ENCODE assay signal across 9 cellular contexts in genomic region chr10:102604379-102604960, GRCh38. TPM values are rescaled to one million over a fixed set of nuclear protein-coding genes. Genes with fewer than 3 reads are reported as not detected.
DNase-seq lines count a peak whose midpoint lies in the region; ATAC-seq, FAIRE-seq and TF ChIP-seq lines count a peak whose summit lies in the region.
"Had no signal": no experiment of that assay in that cellular context is flagged by ENCODE, and none has a peak within 500 bp of the region (broad histone marks: within the 10 kb centered on the region; RNA-seq: fewer than 3 reads in every experiment).

No MANE protein-coding gene starts in this region.

- H3K9ac ChIP-seq in trophoblast cell (ENCODE audit: low read length) (no peak overlapping the region), Karpas-422 (ENCODE audit: low read length) (no peak overlapping the region)

- H3K4ac ChIP-seq in trophoblast cell (ENCODE audit: low read depth, low read length) = no peak overlapping the region

- H3K79me1 ChIP-seq in trophoblast cell (ENCODE audit: low read length) = peaks cover 5% of the 10 kb centered on the region

- H3K14ac ChIP-seq in trophoblast cell (ENCODE audit: low read length) = no peak overlapping the region

- no peak overlapping the region for H2AFZ ChIP-seq in trophoblast cell (ENCODE audit: insufficient read depth, low read length, poor library complexity)
- no peak overlapping the region for H2AFZ ChIP-seq in Karpas-422 (ENCODE audit: low read length)

- H2BK5ac ChIP-seq in trophoblast cell (ENCODE audit: low read depth, low read length, poor library complexity) = no peak overlapping the region

- peak; percentile 86 for FAIRE-seq in RCC 7860 (lab: Jason Lieb, UNC)

- H3K4me3 ChIP-seq in epithelial cell of proximal tubule (ENCODE audit: low read depth, low read length) = no peak overlapping the region
- no peak overlapping the region for H3K4me3 ChIP-seq in trophoblast cell (ENCODE audit: low read depth, low read length)
- H3K4me3 ChIP-seq in Karpas-422 (ENCODE audit: low read length) = no peak overlapping the region
- H3K4me3 ChIP-seq: right lobe of liver had no signal

- no peak overlapping the region for H4K8ac ChIP-seq in trophoblast cell (ENCODE audit: low read depth, low read length)

- DNase-seq in EL (peak; percentile 89), RCC 7860 (ENCODE audit: low spot score) (peak; percentile 94), epithelial cell of proximal tubule (ENCODE audit: low read depth) (peak; percentile 83), trophoblast cell (peak in 1 of 2 donors; percentile 9), amygdala (lab: John Stamatoyannopoulos, UW) (no peak), Karpas-422 (no peak), hippocampal formation (lab: John Stamatoyannopoulos, UW) (no peak)
- DNase-seq: right lobe of liver had no signal

- no peak overlapping the region for H2BK120ac ChIP-seq in trophoblast cell (ENCODE audit: insufficient read depth, low read length, poor library complexity)

- H3K27ac ChIP-seq in trophoblast cell (ENCODE audit: low read depth, low read length) (peak overlapping the region; percentile 68), Karpas-422 (ENCODE audit: low read length) (no peak overlapping the region)

- no peak overlapping the region for H4K12ac ChIP-seq in trophoblast cell (ENCODE audit: low read depth, low read length)

- no CpG with 5 or more reads among the region's 10 CpGs for WGBS in trophoblast cell (ENCODE audit: extremely low coverage, insufficient coverage, insufficient read length)

- ATAC-seq in HG02763 (IDR thresholded peaks at IDR 0.05; ENCODE audit: unreplicated experiment) = no peak

- H3K27me3 ChIP-seq in trophoblast cell (ENCODE audit: insufficient read depth, low read length) = no peaks in the 10 kb centered on the region
- no peaks in the 10 kb centered on the region for H3K27me3 ChIP-seq in Karpas-422 (ENCODE audit: low read length)
- H3K27me3 ChIP-seq: right lobe of liver had no signal

- peak overlapping the region; percentile 52 for H4K91ac ChIP-seq in trophoblast cell (ENCODE audit: low read depth, low read length)

- H2BK12ac ChIP-seq in trophoblast cell (ENCODE audit: low read length) = no peak overlapping the region

- H3K4me1 ChIP-seq in trophoblast cell (ENCODE audit: control insufficient read depth in 1 of 2, insufficient read depth in 2 of 2, low read length in 2 of 2) (peaks cover 14 to 23% of the 10 kb centered on the region in 2 experiments), Karpas-422 (ENCODE audit: low read length) (no peaks in the 10 kb centered on the region)

- H4K20me1 ChIP-seq in Karpas-422 (ENCODE audit: insufficient read depth, low read depth, low read length) = no peaks in the 10 kb centered on the region

- no peaks in the 10 kb centered on the region for H3K9me2 ChIP-seq in Karpas-422 (replicated peaks; ENCODE audit: insufficient read depth, low read length)

- H3K4me2 ChIP-seq in trophoblast cell (ENCODE audit: low read length) (peak overlapping the region; percentile 14), Karpas-422 (ENCODE audit: low read depth, low read length, poor library complexity, severe bottlenecking) (no peak overlapping the region)

- H3K36me3 ChIP-seq in trophoblast cell (ENCODE audit: control insufficient read depth in 1 of 2, insufficient read depth in 2 of 2, low read length in 2 of 2) = peaks cover 25 to 29% of the 10 kb centered on the region in 2 experiments
- H3K36me3 ChIP-seq in Karpas-422 (ENCODE audit: insufficient read depth, low read length) = no peaks in the 10 kb centered on the region

- no peak overlapping the region for H3K23ac ChIP-seq in trophoblast cell (ENCODE audit: low read length)

- no peaks in the 10 kb centered on the region for H3K79me2 ChIP-seq in trophoblast cell (ENCODE audit: control insufficient read depth, insufficient read depth, low read length, poor library complexity)
- no peaks in the 10 kb centered on the region for H3K79me2 ChIP-seq in Karpas-422 (ENCODE audit: low read length)

- H3K18ac ChIP-seq in trophoblast cell (ENCODE audit: low read length) = no peak overlapping the region

- H2AK5ac ChIP-seq in trophoblast cell (ENCODE audit: low read length) = no peak overlapping the region

- H3K9me3 ChIP-seq in trophoblast cell (ENCODE audit: insufficient read depth, low read depth, low read length) = no peaks in the 10 kb centered on the region
- H3K9me3 ChIP-seq in Karpas-422 (ENCODE audit: low read length) = no peaks in the 10 kb centered on the region
- H3K9me3 ChIP-seq: right lobe of liver had no signal

- TF ChIP-seq CTCF in epithelial cell of proximal tubule (conservative IDR thresholded peaks at IDR 0.05; ENCODE audit: low read depth, low read length) = no peak

RNA-seq across cellular contexts. Expression of gene TRIM8, which starts 39.8 kb away (rescaled TPM):
- total RNA-seq in epithelial cell of proximal tubule = 120 and 182 TPM in 2 replicates
- polyA plus RNA-seq in trophoblast cell (2013) = 36.7 and 37.2 TPM in 2 replicates
- total RNA-seq in Karpas-422 (2014; rRNA removed; shearing (Covaris generic); ENCODE audit: low replicate concordance) = 94.4 and 111 TPM in 2 replicates

Comparison
In these comparisons a context has a peak if more than half of its experiments do, and no peak if none do; other contexts are left out.
1. DNase-seq: peak in EL (single experiment), RCC 7860 (single experiment) and epithelial cell of proximal tubule (single experiment); none in amygdala (0 of 56), Karpas-422 (single experiment) and hippocampal formation (0 of 2).